Comparison of ENCODE assay signal across 19 cellular contexts in genomic region chr3:35673017-35673416, GRCh38. TPM values are rescaled to one million over a fixed set of nuclear protein-coding genes. Genes with fewer than 3 reads are reported as not detected.
DNase-seq lines count a peak whose midpoint lies in the region; ATAC-seq and TF ChIP-seq lines count a peak whose summit lies in the region.
"Had no signal": no experiment of that assay in that cellular context is flagged by ENCODE, and none has a peak within 500 bp of the region (broad histone marks: within the 10 kb centered on the region; RNA-seq: fewer than 3 reads in every experiment).

No MANE protein-coding gene starts in this region.

- H3K27me3 ChIP-seq in SU-DHL-6 (ENCODE audit: low read length): no peaks in the 10 kb centered on the region
- H3K27me3 ChIP-seq in dorsolateral prefrontal cortex: no peaks in the 10 kb centered on the region
- H3K27me3 ChIP-seq in gastrocnemius medialis: no peaks in the 10 kb centered on the region

- no peak for TF ChIP-seq POLR2A in gastrocnemius medialis (IDR thresholded peaks at IDR 0.05)

- intact Hi-C loops in dorsolateral prefrontal cortex (cut with DNase I) (no loop called here), gastrocnemius medialis (cut with DNase I; ENCODE audit: low total_unique reads) (no loop called here)

- H3K4me1 ChIP-seq in gastrocnemius medialis: peaks cover 52 to 69% of the 10 kb centered on the region in 2 donors

- H3K9me3 ChIP-seq in SU-DHL-6 (ENCODE audit: insufficient read depth, low read length) (no peaks in the 10 kb centered on the region), gastrocnemius medialis (no peaks in the 10 kb centered on the region)

- peak overlapping the region; percentile 84 for H3K4me2 ChIP-seq in SU-DHL-6 (ENCODE audit: low read depth, low read length, poor library complexity, severe bottlenecking)

- H3K4me3 ChIP-seq in SU-DHL-6 (ENCODE audit: insufficient read depth, low read length, poor library complexity, severe bottlenecking) (peak overlapping the region; percentile 4), dorsolateral prefrontal cortex (peak overlapping the region in 1 of 59 donors; percentile 3), gastrocnemius medialis (no peak overlapping the region), foreskin fibroblast (ENCODE audit: low read depth in 1 of 2, low read length in 2 of 2) (no peak overlapping the region)

- H3K9ac ChIP-seq in SU-DHL-6 (ENCODE audit: low read length): peak overlapping the region; percentile 43; the same call in 1 of the 2 replicates

- no peak for ATAC-seq in gastrocnemius medialis
- ATAC-seq: HepG2 had no signal

- no peaks in the 10 kb centered on the region for H3K36me3 ChIP-seq in SU-DHL-6 (ENCODE audit: low read length)
- H3K36me3 ChIP-seq in gastrocnemius medialis: no peaks in the 10 kb centered on the region

- H2AFZ ChIP-seq in SU-DHL-6 (ENCODE audit: low read depth, low read length, severe bottlenecking): no peak overlapping the region

- H3K27ac ChIP-seq in SU-DHL-6 (ENCODE audit: low read depth, low read length): peak overlapping the region; percentile 99
- peak overlapping the region in 48 of 59 donors; percentile 0 to 91 (median 80) for H3K27ac ChIP-seq in dorsolateral prefrontal cortex
- H3K27ac ChIP-seq in gastrocnemius medialis: peak overlapping the region; percentile 77 to 94 (median 83)

- peaks cover 47% of the 10 kb centered on the region for H3F3A ChIP-seq in SU-DHL-6 (ENCODE audit: insufficient read depth)

- no peaks in the 10 kb centered on the region for H4K20me1 ChIP-seq in SU-DHL-6 (ENCODE audit: low read depth, low read length)

- TF ChIP-seq CTCF in SU-DHL-6 (IDR thresholded peaks at IDR 0.05; ENCODE audit: insufficient read depth, low read length, poor library complexity, severe bottlenecking): no peak
- TF ChIP-seq CTCF in dorsolateral prefrontal cortex (IDR thresholded peaks at IDR 0.05 in 54 of 56, conservative IDR thresholded peaks at IDR 0.05 in 2 of 56; ENCODE audit: low read depth in 1 of 56, partially characterized antibody in 56 of 56): peak in 10 of 56 donors; percentile 6 to 28 (median 12)
- TF ChIP-seq CTCF in gastrocnemius medialis (IDR thresholded peaks at IDR 0.05 in 4 of 5, conservative IDR thresholded peaks at IDR 0.05 in 1 of 5): no peak
- no peak for TF ChIP-seq CTCF in foreskin fibroblast (IDR thresholded peaks at IDR 0.05; ENCODE audit: low read depth, low read length)

- H3K79me2 ChIP-seq in SU-DHL-6 (ENCODE audit: insufficient read depth, low read length): peaks cover 22% of the 10 kb centered on the region

- H3K9me2 ChIP-seq in SU-DHL-6 (replicated peaks; ENCODE audit: insufficient read depth, low read length): no peaks in the 10 kb centered on the region

- DNase-seq in G401 (ENCODE audit: low spot score) (peak; percentile 77), dorsolateral prefrontal cortex (no peak), gastrocnemius medialis (no peak), foreskin fibroblast (no peak), DMS153 (lab: John Stamatoyannopoulos, UW) (no peak), NCI-H446 (lab: John Stamatoyannopoulos, UW) (no peak)
- DNase-seq: C1 segment of cervical spinal cord; Calu3; CD4-positive, alpha-beta T cell; DMS 273 treated with DMSO at 0.1 percent for 48 hours; DMS79; EL; GDM1; HCEC 1CT; HFFc6 had no signal

- in situ Hi-C loops in G401 (cut with HindIII; ENCODE audit: low sequenced_read_pairs): no loop called here
- in situ Hi-C loops in gastrocnemius medialis (cut with MboI; ENCODE audit: low sequenced_read_pairs in 4 of 4): no loop called here

RNA-seq across cellular contexts. Expression of gene ARPP21, which starts 33.7 kb away (rescaled TPM):
- total RNA-seq in G401 (2014; rRNA removed; shearing (Covaris generic)): not detected in 2 replicates
- total RNA-seq in dorsolateral prefrontal cortex (100 to 1,000 TPM in 116 of 120 experiments, 10 to 100 TPM in 4; 77.6 to 293 (median 180) TPM), gastrocnemius medialis (10 to 100 TPM; 58.7 to 93.8 (median 67.5) TPM)
- total RNA-seq: B cell; Calu3; CD4-positive, alpha-beta T cell; H1; HepG2; HFFc6 had no signal

Comparison
In these comparisons a context has a peak if more than half of its experiments do, and no peak if none do; other contexts are left out.
1. RNA of gene ARPP21, which starts 33.7 kb away (total RNA-seq): 77.6 to 293 TPM in dorsolateral prefrontal cortex and 58.7 to 93.8 TPM in gastrocnemius medialis; not detected in G401; every median in the first group is over 10 times any median in the second.
2. Peak in every context shown above with its lines, with median percentiles within 50 percentile points of each other: H3K27ac ChIP-seq.